Comparison of ENCODE assay signal across 11 cellular contexts in genomic region chr16:29852654-29853053, GRCh38. TPM values are rescaled to one million over a fixed set of nuclear protein-coding genes. Genes with fewer than 3 reads are reported as not detected.
A peak's percentile ranks its signal among the peaks of the same experiment; 100 is the strongest.
DNase-seq lines count a peak whose midpoint lies in the region; ATAC-seq, FAIRE-seq and TF ChIP-seq lines count a peak whose summit lies in the region.
"Had no signal": no experiment of that assay in that cellular context is flagged by ENCODE, and none has a peak within 500 bp of the region (broad histone marks: within the 10 kb centered on the region; RNA-seq: fewer than 3 reads in every experiment).

No MANE protein-coding gene starts in this region.

- H3K4me1 Mint-ChIP-seq in T-helper 17 cell, result peaks cover 7% of the 10 kb centered on the region

- peak; percentile 95 for FAIRE-seq in endothelial cell of umbilical vein (lab: Jason Lieb, UNC)

- no peak overlapping the region for H3K4me3 ChIP-seq in endothelial cell of umbilical vein (replicated peaks in 1 of 3; ENCODE audit: insufficient read depth in 1 of 3, low read depth in 1 of 3, low read length in 3 of 3)

- peaks cover 5% of the 10 kb centered on the region for H3K4me1 ChIP-seq in endothelial cell of umbilical vein (ENCODE audit: control insufficient read depth, extremely low read depth, insufficient read depth, low read length)

- no peak overlapping the region for H3K27ac ChIP-seq in endothelial cell of umbilical vein (ENCODE audit: insufficient read depth, low read depth, low read length)
- H3K27ac ChIP-seq: VCaP had no signal

- no peak overlapping the region for H3K27ac Mint-ChIP-seq in T-helper 17 cell

- no peak for TF ChIP-seq CTCF in endothelial cell of umbilical vein (IDR thresholded peaks at IDR 0.05; ENCODE audit: extremely low read depth in 1 of 2, insufficient read depth in 1 of 2, low read depth in 1 of 2, low read length in 2 of 2)

- dilution Hi-C loops in endothelial cell of umbilical vein (cut with MboI; ENCODE audit: extremely low pct_ligation_motif_present, low sequenced_read_pairs), result no loop called here

- H3K9ac ChIP-seq in endothelial cell of umbilical vein (replicated peaks; ENCODE audit: extremely low read depth, insufficient read depth, low read length), result no peak overlapping the region

- no peaks in the 10 kb centered on the region for H3K27me3 ChIP-seq in endothelial cell of umbilical vein (ENCODE audit: control insufficient read depth in 2 of 2, insufficient read depth in 2 of 2, low read length in 2 of 2)

- no peaks in the 10 kb centered on the region for H3K27me3 Mint-ChIP-seq in T-helper 17 cell

- no peaks in the 10 kb centered on the region for H4K20me1 ChIP-seq in endothelial cell of umbilical vein (replicated peaks; ENCODE audit: control insufficient read depth, extremely low read depth, insufficient read depth, low read length)

- ATAC-seq in T-helper 17 cell, result no peak

- intact Hi-C loops in endothelial cell of umbilical vein (cut with micrococcal nuclease), result no loop called here

- H3K9me1 ChIP-seq in endothelial cell of umbilical vein (replicated peaks; ENCODE audit: control insufficient read depth, extremely low read depth, insufficient read depth, low read length), result no peaks in the 10 kb centered on the region

- DNase-seq in HCEC 1CT, result peak; percentile 54
- peak; percentile 81 for DNase-seq in endothelial cell of umbilical vein (ENCODE audit: low read depth, low spot score)
- peak; percentile 40 for DNase-seq in pons (ENCODE audit: low spot score)
- DNase-seq in AML-193 (lab: John Stamatoyannopoulos, UW), result no peak
- no peak for DNase-seq in SW480 (ENCODE audit: low spot score)
- DNase-seq in T-helper 17 cell, result no peak
- DNase-seq: Caco-2, hypothalamus, NCI-H1417 treated with DMSO at 0.1 percent for 48 hours, OCI-M1 had no signal

- H3K4me2 ChIP-seq in endothelial cell of umbilical vein (ENCODE audit: insufficient read depth, low read length), result peak overlapping the region; percentile 38

- POLR2A ChIA-PET in endothelial cell of umbilical vein (lab: Charles Lee), result interaction anchor here (1.0 kb wide), 1 partner anchor 45 kb away, joined by 3 read pairs; no protein-coding TSS in a partner anchor

- BruUV-seq in endothelial cell of umbilical vein (replicated peaks; lab: Mats Ljungman, UMichigan), result no TSS peak

- no peaks in the 10 kb centered on the region for H3K36me3 Mint-ChIP-seq in T-helper 17 cell (ENCODE audit: low read depth)

- TF ChIP-seq POLR2A in endothelial cell of umbilical vein (IDR thresholded peaks at IDR 0.05; ENCODE audit: low read depth, low read length), result no peak

- CTCF ChIA-PET in endothelial cell of umbilical vein (lab: Charles Lee), result interaction anchor here (0.9 to 1.7 kb wide), 7 partner anchors 11 to 179 kb away, joined by 3 to 11 read pairs (median 4); partner anchors contain the start of genes ASPHD1, CDIPT, PAGR1 and SEZ6L2

- H2AFZ ChIP-seq in endothelial cell of umbilical vein (ENCODE audit: low read depth, low read length), result peak overlapping the region; percentile 70

- H3K36me3 ChIP-seq in endothelial cell of umbilical vein (ENCODE audit: control insufficient read depth in 2 of 2, extremely low read depth in 1 of 2, insufficient read depth in 2 of 2, low read length in 2 of 2), result peaks cover 0 to 1% of the 10 kb centered on the region in 2 experiments

- H3K4me3 Mint-ChIP-seq in T-helper 17 cell, result no peak overlapping the region

- no peaks in the 10 kb centered on the region for H3K79me2 ChIP-seq in endothelial cell of umbilical vein (ENCODE audit: control insufficient read depth, insufficient read depth, low read length)

- no peaks in the 10 kb centered on the region for H3K9me3 ChIP-seq in endothelial cell of umbilical vein (replicated peaks; ENCODE audit: control insufficient read depth, insufficient read depth, low read length)
- H3K9me3 ChIP-seq in T-helper 17 cell (ENCODE audit: control insufficient read depth, low read length, poor library complexity, severe bottlenecking), result no peaks in the 10 kb centered on the region
- H3K9me3 ChIP-seq: Caco-2 had no signal

TF ChIP-seq in endothelial cell of umbilical vein, 7 proteins besides CTCF, POLR2A, EP300 and RAD21:
- no peak for TF ChIP-seq POLR2AphosphoS5 (IDR thresholded peaks at IDR 0.05; ENCODE audit: insufficient read depth, low read depth, low read length)
- TF ChIP-seq, protein P1, sequence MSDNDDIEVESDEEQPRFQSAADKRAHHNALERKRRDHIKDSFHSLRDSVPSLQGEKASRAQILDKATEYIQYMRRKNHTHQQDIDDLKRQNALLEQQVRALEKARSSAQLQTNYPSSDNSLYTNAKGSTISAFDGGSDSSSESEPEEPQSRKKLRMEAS (IDR thresholded peaks at IDR 0.05; ENCODE audit: insufficient read depth, insufficient read length), result peak; percentile 71
- no peak for TF ChIP-seq FOS (IDR thresholded peaks at IDR 0.05; ENCODE audit: borderline replicate concordance, insufficient read depth, low read length)

RNA-seq across cellular contexts. Expression of gene CDIPT, which starts 10.4 kb away (rescaled TPM):
- total RNA-seq in endothelial cell of umbilical vein (67.3 and 68.7 TPM in 2 replicates), T-helper 17 cell (10 to 100 TPM; 39.6 TPM)
- polyA plus RNA-seq in endothelial cell of umbilical vein, result 161 and 179 TPM in 2 replicates
- polyA plus RNA-seq in endothelial cell of umbilical vein (2011; cell fraction: cytosol; rRNA removed), result 106 and 114 TPM in 2 replicates
- 48.3 and 54.8 TPM in 2 replicates for polyA plus RNA-seq in endothelial cell of umbilical vein (2011; cell fraction: nucleus; rRNA removed)
- polyA plus RNA-seq in endothelial cell of umbilical vein (2012), result 89.7 and 115 TPM in 2 replicates
- 84.3 and 85.3 TPM in 2 replicates for polyA minus RNA-seq in endothelial cell of umbilical vein
- polyA minus RNA-seq in endothelial cell of umbilical vein (2011; cell fraction: cytosol; rRNA and poly(A)+ RNA removed), result 61.1 TPM
- 14.1 and 17.2 TPM in 2 replicates for polyA minus RNA-seq in endothelial cell of umbilical vein (2011; cell fraction: nucleus; rRNA and poly(A)+ RNA removed)

RNA-seq across cellular contexts. Expression of gene MVP, which starts 32.4 kb away (rescaled TPM):
- total RNA-seq in endothelial cell of umbilical vein, result 116 and 118 TPM in 2 replicates
- 47.0 and 49.8 TPM in 2 replicates for polyA plus RNA-seq in endothelial cell of umbilical vein
- polyA plus RNA-seq in endothelial cell of umbilical vein (2011; cell fraction: cytosol; rRNA removed), result 45.7 and 48.2 TPM in 2 replicates
- polyA plus RNA-seq in endothelial cell of umbilical vein (2011; cell fraction: nucleus; rRNA removed), result 118 and 126 TPM in 2 replicates
- 154 and 197 TPM in 2 replicates for polyA plus RNA-seq in endothelial cell of umbilical vein (2012)
- polyA minus RNA-seq in endothelial cell of umbilical vein, result 123 and 214 TPM in 2 replicates
- polyA minus RNA-seq in endothelial cell of umbilical vein (2011; cell fraction: cytosol; rRNA and poly(A)+ RNA removed), result 47.5 TPM
- polyA minus RNA-seq in endothelial cell of umbilical vein (2011; cell fraction: nucleus; rRNA and poly(A)+ RNA removed), result 42.1 and 68.7 TPM in 2 replicates
- total RNA-seq in T-helper 17 cell, result 100 to 1,000 TPM; 141 to 154 TPM

RNA-seq across cellular contexts. Expression of gene PAGR1, which starts 36.7 kb away (rescaled TPM):
- total RNA-seq in endothelial cell of umbilical vein (24.2 and 26.3 TPM in 2 replicates), T-helper 17 cell (10 to 100 TPM; 15.2 to 16.3 TPM)
- 13.0 and 15.9 TPM in 2 replicates for polyA plus RNA-seq in endothelial cell of umbilical vein
- polyA plus RNA-seq in endothelial cell of umbilical vein (2011; cell fraction: cytosol; rRNA removed), result 16.6 and 17.6 TPM in 2 replicates
- 18.8 and 20.0 TPM in 2 replicates for polyA plus RNA-seq in endothelial cell of umbilical vein (2011; cell fraction: nucleus; rRNA removed)
- polyA plus RNA-seq in endothelial cell of umbilical vein (2012), result 18.5 and 20.4 TPM in 2 replicates
- polyA minus RNA-seq in endothelial cell of umbilical vein, result 3.8 and 4.2 TPM in 2 replicates
- polyA minus RNA-seq in endothelial cell of umbilical vein (2011; cell fraction: cytosol; rRNA and poly(A)+ RNA removed), result 16.0 TPM
- 4.1 and 5.2 TPM in 2 replicates for polyA minus RNA-seq in endothelial cell of umbilical vein (2011; cell fraction: nucleus; rRNA and poly(A)+ RNA removed)

RNA-seq across cellular contexts. Expression of gene PRRT2, which starts 40.7 kb away (rescaled TPM):
- total RNA-seq in endothelial cell of umbilical vein (2.3 and 3.3 TPM in 2 replicates), T-helper 17 cell (1 to 10 TPM; 2.0 to 3.4 TPM)
- 3.3 and 3.4 TPM in 2 replicates for polyA plus RNA-seq in endothelial cell of umbilical vein
- 0.41 and 0.66 TPM in 2 replicates for polyA plus RNA-seq in endothelial cell of umbilical vein (2011; cell fraction: cytosol; rRNA removed)
- polyA plus RNA-seq in endothelial cell of umbilical vein (2011; cell fraction: nucleus; rRNA removed), result 18.1 and 20.0 TPM in 2 replicates
- 1.0 and 1.4 TPM in 2 replicates for polyA plus RNA-seq in endothelial cell of umbilical vein (2012)
- 1.1 and 1.9 TPM in 2 replicates for polyA minus RNA-seq in endothelial cell of umbilical vein
- polyA minus RNA-seq in endothelial cell of umbilical vein (2011; cell fraction: cytosol; rRNA and poly(A)+ RNA removed), result not detected
- 2.9 and 3.8 TPM in 2 replicates for polyA minus RNA-seq in endothelial cell of umbilical vein (2011; cell fraction: nucleus; rRNA and poly(A)+ RNA removed)

RNA-seq across cellular contexts. Expression of gene MAZ, which starts 46.3 kb away (rescaled TPM):
- total RNA-seq in endothelial cell of umbilical vein (311 TPM in 2 replicates), T-helper 17 cell (100 to 1,000 TPM; 242 to 254 TPM)
- 165 and 212 TPM in 2 replicates for polyA plus RNA-seq in endothelial cell of umbilical vein
- 204 and 249 TPM in 2 replicates for polyA plus RNA-seq in endothelial cell of umbilical vein (2011; cell fraction: cytosol; rRNA removed)
- polyA plus RNA-seq in endothelial cell of umbilical vein (2011; cell fraction: nucleus; rRNA removed), result 129 and 147 TPM in 2 replicates
- 303 and 323 TPM in 2 replicates for polyA plus RNA-seq in endothelial cell of umbilical vein (2012)
- 291 and 342 TPM in 2 replicates for polyA minus RNA-seq in endothelial cell of umbilical vein
- polyA minus RNA-seq in endothelial cell of umbilical vein (2011; cell fraction: cytosol; rRNA and poly(A)+ RNA removed), result 395 TPM
- 51.4 and 56.6 TPM in 2 replicates for polyA minus RNA-seq in endothelial cell of umbilical vein (2011; cell fraction: nucleus; rRNA and poly(A)+ RNA removed)

Comparison
In these comparisons a context has a peak if more than half of its experiments do, and no peak if none do; other contexts are left out.
1. DNase-seq: peak in HCEC 1CT (single experiment), endothelial cell of umbilical vein (single experiment) and pons (single experiment); none in AML-193 (0 of 2), SW480 (single experiment) and T-helper 17 cell (0 of 3).